In genomic region chr1:24806588-24806987, GRCh38 we compare ENCODE assay signal across 16 cellular contexts.
A peak's percentile ranks its signal among the peaks of the same experiment; 100 is the strongest.
DNase-seq lines count a peak whose midpoint lies in the region; ATAC-seq and TF ChIP-seq lines count a peak whose summit lies in the region.
"Had no signal": no experiment of that assay in that cellular context is flagged by ENCODE, and none has a peak within 500 bp of the region (broad histone marks: within the 10 kb centered on the region; RNA-seq: fewer than 3 reads in every experiment).

No MANE protein-coding gene starts in this region.

- whole genome bisulfite sequencing in right cardiac atrium: 56% methylated on average over 2 of the region's 2 CpGs

- no peak for DNase-seq in left ventricle myocardium inferior
- DNase-seq in right cardiac atrium: no peak
- DNase-seq in mesothelial cell of epicardium (ENCODE audit: low spot score in 2 of 2, unreplicated experiment in 2 of 2): no peak
- DNase-seq in MV-4-11 (lab: John Stamatoyannopoulos, UW): no peak
- no peak for DNase-seq in HuH-7.5 (ENCODE audit: low spot score)
- DNase-seq in MG63: no peak
- DNase-seq in omental fat pad (ENCODE audit: low spot score): no peak
- DNase-seq: DMS53, H9, NCI-H146, NCI-H2227 treated with DMSO at 0.1 percent for 48 hours, NCI-H69, PC-9 had no signal

- H3K27me3 ChIP-seq in left ventricle myocardium inferior (ENCODE audit: low read depth) (no peaks in the 10 kb centered on the region), right cardiac atrium (ENCODE audit: control insufficient read depth, insufficient read depth) (no peaks in the 10 kb centered on the region), MG63 (no peaks in the 10 kb centered on the region)

- TF ChIP-seq CTCF in left ventricle myocardium inferior (IDR thresholded peaks at IDR 0.05; ENCODE audit: borderline replicate concordance) (no peak), mesothelial cell of epicardium (IDR thresholded peaks at IDR 0.05; ENCODE audit: unreplicated experiment) (no peak), omental fat pad (IDR thresholded peaks at IDR 0.05) (no peak)

- peaks cover 3% of the 10 kb centered on the region for H3K4me1 Mint-ChIP-seq in mesothelial cell of epicardium

- ATAC-seq in right cardiac atrium (no peak), SK-N-SH treated with all-trans-retinoic acid at 6 μM for 48 hours (no peak; the same call in 2 of the 3 replicates), omental fat pad (ENCODE audit: low FRiP score) (no peak)
- ATAC-seq: Right ventricle myocardium inferior had no signal

- peak overlapping the region; percentile 39 for H3K27ac Mint-ChIP-seq in mesothelial cell of epicardium

- no peaks in the 10 kb centered on the region for H3K9me3 Mint-ChIP-seq in mesothelial cell of epicardium
- H3K9me3 Mint-ChIP-seq: CD14-positive monocyte, H9 had no signal

- H3K36me3 ChIP-seq in left ventricle myocardium inferior (peaks cover 4% of the 10 kb centered on the region), MG63 (peaks cover 61% of the 10 kb centered on the region)

- peaks cover 11% of the 10 kb centered on the region for H3K36me3 Mint-ChIP-seq in mesothelial cell of epicardium

- H3K27ac ChIP-seq in left ventricle myocardium inferior (replicated peaks): peak overlapping the region; percentile 49
- no peak overlapping the region for H3K27ac ChIP-seq in right cardiac atrium (ENCODE audit: low read length)
- H3K27ac ChIP-seq: PC-9 had no signal

- H3K9me3 ChIP-seq in left ventricle myocardium inferior (replicated peaks): no peaks in the 10 kb centered on the region
- no peaks in the 10 kb centered on the region for H3K9me3 ChIP-seq in right cardiac atrium (ENCODE audit: control insufficient read depth, low read length)
- no peaks in the 10 kb centered on the region for H3K9me3 ChIP-seq in MG63

- intact Hi-C loops in left ventricle myocardium inferior (cut with micrococcal nuclease): no loop called here
- intact Hi-C loops in right cardiac atrium (cut with DNase I): no loop called here

- no peaks in the 10 kb centered on the region for H3K27me3 Mint-ChIP-seq in mesothelial cell of epicardium (ENCODE audit: low read depth)

- H3K4me3 ChIP-seq in left ventricle myocardium inferior: no peak overlapping the region
- H3K4me3 ChIP-seq in right cardiac atrium (ENCODE audit: low read length): no peak overlapping the region
- no peak overlapping the region for H3K4me3 ChIP-seq in MG63
- H3K4me3 ChIP-seq: PC-9 had no signal

- H3K4me3 Mint-ChIP-seq in mesothelial cell of epicardium: no peak overlapping the region
- H3K4me3 Mint-ChIP-seq: CD14-positive monocyte, H9 had no signal

- peaks cover 84% of the 10 kb centered on the region for H3K4me1 ChIP-seq in left ventricle myocardium inferior
- H3K4me1 ChIP-seq in right cardiac atrium (ENCODE audit: control insufficient read depth, insufficient read depth, low read length): peaks cover 2% of the 10 kb centered on the region

TF ChIP-seq in SK-N-SH treated with all-trans-retinoic acid at 6 μM for 48 hours, 23 proteins besides CTCF, POLR2A, EP300 and RAD21:
- TF ChIP-seq PATZ1 (CRISPR knock-in tag; IDR thresholded peaks at IDR 0.05; ENCODE audit: borderline replicate concordance) (no peak), SNAI2 (CRISPR knock-in tag; IDR thresholded peaks at IDR 0.05) (peak; percentile 76; the same call in 1 of the 2 replicates), CREB5 (CRISPR knock-in tag; IDR thresholded peaks at IDR 0.05; ENCODE audit: low read depth) (no peak), GLIS3 (CRISPR knock-in tag; IDR thresholded peaks at IDR 0.05) (no peak), ARNTL (CRISPR knock-in tag; IDR thresholded peaks at IDR 0.05; ENCODE audit: borderline replicate concordance, low read depth) (no peak), TSHZ2 (CRISPR knock-in tag; IDR thresholded peaks at IDR 0.05) (peak; percentile 54; the same call in 1 of the 2 replicates), ESRRG (CRISPR knock-in tag; IDR thresholded peaks at IDR 0.05) (no peak), TCF4 (CRISPR knock-in tag; IDR thresholded peaks at IDR 0.05; ENCODE audit: borderline replicate concordance) (peak; percentile 54; the same call in 1 of the 2 replicates), ISL1 (CRISPR knock-in tag; IDR thresholded peaks at IDR 0.05) (peak; percentile 68)
